Comparison of ENCODE assay signal across 22 cellular contexts in the genomic region with DNA sequence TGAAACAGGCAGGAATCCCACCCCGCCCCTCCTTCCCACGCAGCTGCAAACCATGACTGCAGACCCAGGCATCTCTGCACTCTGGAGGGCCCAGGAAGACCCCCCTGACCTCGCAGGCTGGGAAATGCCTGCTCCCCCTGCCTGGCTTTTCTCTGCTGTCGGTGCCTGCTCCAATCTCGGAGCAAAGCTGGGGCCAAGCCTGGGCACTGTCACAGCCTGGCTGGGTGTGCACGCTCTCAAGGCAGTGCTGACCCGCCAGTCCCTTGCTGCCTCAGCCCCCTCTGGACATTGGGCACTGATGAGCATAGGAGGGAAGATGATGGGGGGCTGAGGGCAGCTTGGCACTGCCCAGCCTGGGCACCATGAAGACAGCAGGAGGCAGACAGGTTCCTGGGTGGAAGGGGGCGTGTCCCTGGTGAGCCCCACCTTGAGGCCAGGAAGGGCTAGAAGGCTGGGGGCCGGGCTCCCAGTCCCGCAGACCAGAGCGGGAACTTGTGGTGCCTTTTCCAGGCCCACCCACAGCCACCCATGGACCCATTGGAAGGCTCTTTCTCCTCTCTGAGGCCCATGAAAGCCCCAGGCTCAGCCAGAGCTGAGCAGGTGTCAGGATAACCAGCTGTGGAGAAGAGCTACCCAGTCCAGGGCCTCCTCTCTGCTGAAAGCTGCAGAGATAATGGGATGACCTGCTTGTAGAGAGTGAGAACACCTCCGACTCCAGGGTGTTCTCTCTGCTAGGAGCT.
"Had no signal": no experiment of that assay in that cellular context is flagged by ENCODE, and none has a peak within 500 bp of the region (broad histone marks: within the 10 kb centered on the region; RNA-seq: fewer than 3 reads in every experiment).

No MANE protein-coding gene starts in this region.

- H3K27ac ChIP-seq: HL-60, RWPE1 had no signal

- ATAC-seq: SK-N-SH treated with all-trans-retinoic acid at 6 μM for 48 hours had no signal

- FAIRE-seq: HTR-8/SVneo, RCC 7860 had no signal

- DNase-seq: KBM-7, MV-4-11, NCI-H1048, NCI-H1105, NCI-H1417 treated with DMSO at 0.1 percent for 48 hours, NCI-H146, NCI-H1694 treated with DMSO at 0.1 percent for 48 hours, NCI-H1930, NCI-H2081, NCI-H2171, NCI-H226, NCI-H446, NCI-H510A, NCI-H524 treated with DMSO at 0.1 percent for 48 hours, NCI-H69, NCI-H774, SHP77 had no signal
